Comparison of ENCODE assay signal across 11 cellular contexts in genomic region chr19:50718255-50719118, GRCh38. TPM values are rescaled to one million over a fixed set of nuclear protein-coding genes. Genes with fewer than 3 reads are reported as not detected.
A peak's percentile ranks its signal among the peaks of the same experiment; 100 is the strongest.
DNase-seq lines count a peak whose midpoint lies in the region; ATAC-seq and TF ChIP-seq lines count a peak whose summit lies in the region.
"Had no signal": no experiment of that assay in that cellular context is flagged by ENCODE, and none has a peak within 500 bp of the region (broad histone marks: within the 10 kb centered on the region; RNA-seq: fewer than 3 reads in every experiment).

No MANE protein-coding gene starts in this region.

- H3K4me3 ChIP-seq in iPS-18c (ENCODE audit: insufficient read depth, low read depth, low read length), result peak overlapping the region; percentile 52
- H3K4me3 ChIP-seq in thoracic aorta, result peak overlapping the region; percentile 55
- no peak overlapping the region for H3K4me3 ChIP-seq in MM.1S (ENCODE audit: low read length)
- H3K4me3 ChIP-seq in Karpas-422 (ENCODE audit: low read length), result no peak overlapping the region
- H3K4me3 ChIP-seq: SJSA1 had no signal

- H4K20me1 ChIP-seq in MM.1S (ENCODE audit: insufficient read depth, low read length), result no peaks in the 10 kb centered on the region
- H4K20me1 ChIP-seq in Karpas-422 (ENCODE audit: insufficient read depth, low read depth, low read length), result no peaks in the 10 kb centered on the region

- no peak overlapping the region for H3K4me3 Mint-ChIP-seq in activated CD8-positive, alpha-beta memory T cell treated with anti-CD3 and anti-CD28 coated beads, Interleukin-2, amount 10 ng/mL, durations not matched to agents 7 days and 5 days
- no peak overlapping the region for H3K4me3 Mint-ChIP-seq in activated naive CD8-positive, alpha-beta T cell treated with anti-CD3 and anti-CD28 coated beads, Interleukin-2, amount 50 U/mL, for 24 hours

- H3K9ac ChIP-seq in MM.1S (ENCODE audit: low read length), result no peak overlapping the region
- H3K9ac ChIP-seq in Karpas-422 (ENCODE audit: low read length), result no peak overlapping the region

- no peak overlapping the region for H3K27ac Mint-ChIP-seq in activated CD8-positive, alpha-beta memory T cell treated with anti-CD3 and anti-CD28 coated beads, Interleukin-2, amount 10 ng/mL, durations not matched to agents 7 days and 5 days
- no peak overlapping the region for H3K27ac Mint-ChIP-seq in activated naive CD8-positive, alpha-beta T cell treated with anti-CD3 and anti-CD28 coated beads, Interleukin-2, amount 50 U/mL, for 24 hours

- TF ChIP-seq CTCF in thoracic aorta (IDR thresholded peaks at IDR 0.05) (no peak), MM.1S (IDR thresholded peaks at IDR 0.05; ENCODE audit: low read length) (no peak)

- H2AFZ ChIP-seq in MM.1S (ENCODE audit: low read length) (no peak overlapping the region), Karpas-422 (ENCODE audit: low read length) (no peak overlapping the region)

- no peaks in the 10 kb centered on the region for H3K4me1 Mint-ChIP-seq in activated CD8-positive, alpha-beta memory T cell treated with anti-CD3 and anti-CD28 coated beads, Interleukin-2, amount 10 ng/mL, durations not matched to agents 7 days and 5 days
- H3K4me1 Mint-ChIP-seq in activated naive CD8-positive, alpha-beta T cell treated with anti-CD3 and anti-CD28 coated beads, Interleukin-2, amount 50 U/mL, for 24 hours, result peaks cover 18% of the 10 kb centered on the region

- H3K79me2 ChIP-seq in MM.1S (ENCODE audit: low read length), result no peaks in the 10 kb centered on the region
- no peaks in the 10 kb centered on the region for H3K79me2 ChIP-seq in Karpas-422 (ENCODE audit: low read length)

- no peaks in the 10 kb centered on the region for H3K36me3 ChIP-seq in thoracic aorta
- H3K36me3 ChIP-seq in MM.1S (replicated peaks; ENCODE audit: insufficient read depth, low read length), result no peaks in the 10 kb centered on the region
- no peaks in the 10 kb centered on the region for H3K36me3 ChIP-seq in Karpas-422 (ENCODE audit: insufficient read depth, low read length)
- H3K36me3 ChIP-seq: SJSA1 had no signal

- H3K27me3 ChIP-seq in thoracic aorta (replicated peaks; ENCODE audit: insufficient read depth) (no peaks in the 10 kb centered on the region), MM.1S (replicated peaks; ENCODE audit: insufficient read depth, low read length) (peaks cover 56% of the 10 kb centered on the region), Karpas-422 (ENCODE audit: low read length) (no peaks in the 10 kb centered on the region)

- H3K36me3 Mint-ChIP-seq in activated CD8-positive, alpha-beta memory T cell treated with anti-CD3 and anti-CD28 coated beads, Interleukin-2, amount 10 ng/mL, durations not matched to agents 7 days and 5 days, result no peaks in the 10 kb centered on the region
- no peaks in the 10 kb centered on the region for H3K36me3 Mint-ChIP-seq in activated naive CD8-positive, alpha-beta T cell treated with anti-CD3 and anti-CD28 coated beads, Interleukin-2, amount 50 U/mL, for 24 hours (ENCODE audit: low read depth)

- CTCF ChIA-PET in activated CD8-positive, alpha-beta memory T cell treated with anti-CD3 and anti-CD28 coated beads, Interleukin-2, amount 10 ng/mL, durations not matched to agents 7 days and 5 days (lab: Charles Lee), result no interaction called here

- H3K4me1 ChIP-seq in thoracic aorta (ENCODE audit: control insufficient read depth in 1 of 2, low read depth in 2 of 2), result peaks cover 5 to 8% of the 10 kb centered on the region in 2 donors
- no peaks in the 10 kb centered on the region for H3K4me1 ChIP-seq in MM.1S (ENCODE audit: low read length)
- no peaks in the 10 kb centered on the region for H3K4me1 ChIP-seq in Karpas-422 (ENCODE audit: low read length)
- H3K4me1 ChIP-seq: SJSA1 had no signal

- H3K9me3 ChIP-seq in iPS-18c (ENCODE audit: control insufficient read depth, insufficient read depth, low read length), result peaks cover 3% of the 10 kb centered on the region
- no peaks in the 10 kb centered on the region for H3K9me3 ChIP-seq in thoracic aorta
- no peaks in the 10 kb centered on the region for H3K9me3 ChIP-seq in MM.1S (replicated peaks; ENCODE audit: insufficient read depth, low read length)
- H3K9me3 ChIP-seq in Karpas-422 (ENCODE audit: low read length), result no peaks in the 10 kb centered on the region
- H3K9me3 ChIP-seq: SJSA1 had no signal

- no peaks in the 10 kb centered on the region for H3F3A ChIP-seq in MM.1S (ENCODE audit: insufficient read depth, low read length)

- peak; percentile 53 for DNase-seq in activated CD8-positive, alpha-beta memory T cell treated with anti-CD3 and anti-CD28 coated beads, Interleukin-2, amount 50 U/mL, for 4 hours
- no peak for DNase-seq in activated CD8-positive, alpha-beta memory T cell treated with anti-CD3 and anti-CD28 coated beads, Interleukin-2, amount 10 ng/mL, durations not matched to agents 7 days and 5 days
- peak; percentile 27 for DNase-seq in activated naive CD8-positive, alpha-beta T cell treated with anti-CD3 and anti-CD28 coated beads, Interleukin-2, amount 50 U/mL, for 24 hours
- DNase-seq in thoracic aorta (ENCODE audit: low spot score) (no peak), MM.1S (no peak), Karpas-422 (no peak), superior temporal gyrus (ENCODE audit: extremely low spot score) (no peak)
- DNase-seq: activated naive CD4-positive, alpha-beta T cell treated with Interleukin-2 at 50 U/mL for 16 hours had no signal

- H3K9me2 ChIP-seq in MM.1S (replicated peaks; ENCODE audit: insufficient read depth, low read length) (no peaks in the 10 kb centered on the region), Karpas-422 (replicated peaks; ENCODE audit: insufficient read depth, low read length) (no peaks in the 10 kb centered on the region)

- no peaks in the 10 kb centered on the region for H3K9me3 Mint-ChIP-seq in activated CD8-positive, alpha-beta memory T cell treated with anti-CD3 and anti-CD28 coated beads, Interleukin-2, amount 10 ng/mL, durations not matched to agents 7 days and 5 days (ENCODE audit: low read depth)
- no peaks in the 10 kb centered on the region for H3K9me3 Mint-ChIP-seq in activated naive CD8-positive, alpha-beta T cell treated with anti-CD3 and anti-CD28 coated beads, Interleukin-2, amount 50 U/mL, for 24 hours

- no peak overlapping the region for H3K27ac ChIP-seq in thoracic aorta
- no peak overlapping the region for H3K27ac ChIP-seq in MM.1S (ENCODE audit: low read length)
- no peak overlapping the region for H3K27ac ChIP-seq in Karpas-422 (ENCODE audit: low read length)
- H3K27ac ChIP-seq: C4-2B, SJSA1 had no signal

- no peak for ATAC-seq in activated CD8-positive, alpha-beta memory T cell treated with anti-CD3 and anti-CD28 coated beads, Interleukin-2, amount 10 ng/mL, durations not matched to agents 7 days and 5 days
- no peak for ATAC-seq in activated naive CD8-positive, alpha-beta T cell treated with anti-CD3 and anti-CD28 coated beads, Interleukin-2, amount 50 U/mL, for 24 hours
- ATAC-seq in thoracic aorta (ENCODE audit: insufficient number of reproducible peaks, low FRiP score, low read depth), result no peak

- H3K4me2 ChIP-seq in MM.1S (ENCODE audit: low read depth, low read length), result no peak overlapping the region
- H3K4me2 ChIP-seq in Karpas-422 (ENCODE audit: low read depth, low read length, poor library complexity, severe bottlenecking), result no peak overlapping the region

- peaks cover 45% of the 10 kb centered on the region for H3K27me3 Mint-ChIP-seq in activated CD8-positive, alpha-beta memory T cell treated with anti-CD3 and anti-CD28 coated beads, Interleukin-2, amount 10 ng/mL, durations not matched to agents 7 days and 5 days
- H3K27me3 Mint-ChIP-seq in activated naive CD8-positive, alpha-beta T cell treated with anti-CD3 and anti-CD28 coated beads, Interleukin-2, amount 50 U/mL, for 24 hours, result peaks cover 44% of the 10 kb centered on the region

RNA-seq across cellular contexts. Expression of gene SHANK1, which starts 1.1 kb away (rescaled TPM):
- not detected for total RNA-seq in activated CD8-positive, alpha-beta memory T cell treated with anti-CD3 and anti-CD28 coated beads, Interleukin-2, amount 10 ng/mL, durations not matched to agents 7 days and 5 days
- 1 to 10 TPM in 1 of 2 donors, under 1 TPM in 1; 0.28 to 1.6 TPM for total RNA-seq in thoracic aorta
- total RNA-seq in Karpas-422 (2014; rRNA removed; shearing (Covaris generic); ENCODE audit: low replicate concordance), result not detected in 2 replicates
- total RNA-seq: SJSA1 had no signal

RNA-seq across cellular contexts. Expression of gene CLEC11A, which starts 4.7 kb away (rescaled TPM):
- total RNA-seq in activated CD8-positive, alpha-beta memory T cell treated with anti-CD3 and anti-CD28 coated beads, Interleukin-2, amount 10 ng/mL, durations not matched to agents 7 days and 5 days, result under 1 TPM; 0.61 to 0.89 TPM
- 10 to 100 TPM; 10.5 to 35.3 TPM for total RNA-seq in thoracic aorta
- 0.47 and 1.6 TPM in 2 replicates for total RNA-seq in Karpas-422 (2014; rRNA removed; shearing (Covaris generic); ENCODE audit: low replicate concordance)

RNA-seq across cellular contexts. Expression of gene GPR32, which starts 51.8 kb away (rescaled TPM):
- total RNA-seq in activated CD8-positive, alpha-beta memory T cell treated with anti-CD3 and anti-CD28 coated beads, Interleukin-2, amount 10 ng/mL, durations not matched to agents 7 days and 5 days, result not detected
- total RNA-seq in thoracic aorta, result not detected
- not detected in 2 replicates for total RNA-seq in Karpas-422 (2014; rRNA removed; shearing (Covaris generic); ENCODE audit: low replicate concordance)
- total RNA-seq: SJSA1 had no signal

Comparison
In these comparisons a context has a peak if more than half of its experiments do, and no peak if none do; other contexts are left out.
1. DNase-seq: peak in activated CD8-positive, alpha-beta memory T cell treated with anti-CD3 and anti-CD28 coated beads, Interleukin-2, amount 50 U/mL, for 4 hours (single experiment) and activated naive CD8-positive, alpha-beta T cell treated with anti-CD3 and anti-CD28 coated beads, Interleukin-2, amount 50 U/mL, for 24 hours (single experiment); none in activated CD8-positive, alpha-beta memory T cell treated with anti-CD3 and anti-CD28 coated beads, Interleukin-2, amount 10 ng/mL, durations not matched to agents 7 days and 5 days (single experiment), thoracic aorta (single experiment), MM.1S (single experiment), Karpas-422 (single experiment) and superior temporal gyrus (single experiment).
2. H3K4me3 ChIP-seq: peak in iPS-18c (single experiment) and thoracic aorta (single experiment); none in MM.1S (single experiment) and Karpas-422 (single experiment).